ENCODE assay signal across 8 cellular contexts in genomic region chr7:133434246-133434865, GRCh38.
DNase-seq lines count a peak whose midpoint lies in the region; ATAC-seq and TF ChIP-seq lines count a peak whose summit lies in the region.

No MANE protein-coding gene starts in this region.

- no peak overlapping the region for H3K27ac ChIP-seq in H9 (ENCODE audit: insufficient read length, low read depth, low read length)
- no peak overlapping the region for H3K27ac ChIP-seq in foreskin keratinocyte
- no peak overlapping the region for H3K27ac ChIP-seq in testis

- WGBS in H9 (ENCODE audit: extremely low coverage, insufficient read length, low lambda C conversion rate): no CpG with 5 or more reads among the region's 3 CpGs
- WGBS in testis, 2 donors: 45 to 66% methylated on average over 3 of the region's 3 CpGs

- TF ChIP-seq CTCF in CD14-positive monocyte (IDR thresholded peaks at IDR 0.05): peak; percentile 30
- peak; percentile 72 for TF ChIP-seq CTCF in H9 (conservative IDR thresholded peaks at IDR 0.05)
- TF ChIP-seq CTCF in foreskin keratinocyte (conservative IDR thresholded peaks at IDR 0.05): peak; percentile 67
- TF ChIP-seq CTCF in testis (IDR thresholded peaks at IDR 0.05): peak in 2 of 3 experiments; percentile 9 to 27

- H3K9me3 Mint-ChIP-seq in CD14-positive monocyte (peaks cover 0 to 5% (median 0%) of the 10 kb centered on the region in 7 donors), H9 (peaks cover 0 to 9% of the 10 kb centered on the region in 2 experiments)
- no peaks in the 10 kb centered on the region for H3K9me3 Mint-ChIP-seq in activated T-helper 17 cell treated with anti-CD3 and anti-CD28 coated beads, Interleukin-2, amount 50 U/mL, for 72 hours

- H3K56ac ChIP-seq in H9 (ENCODE audit: insufficient read length, low read depth, low read length): no peak overlapping the region

- no peaks in the 10 kb centered on the region for H3K23me2 ChIP-seq in H9 (ENCODE audit: insufficient read length, low read depth, low read length, poor library complexity, severe bottlenecking)

- H3K9me3 ChIP-seq in H9 (ENCODE audit: control insufficient read depth, low read depth, low read length): no peaks in the 10 kb centered on the region
- no peaks in the 10 kb centered on the region for H3K9me3 ChIP-seq in testis

- intact Hi-C loops in CD14-positive monocyte (cut with micrococcal nuclease): loop anchor here in 1 of 2 donors (5.0 kb wide), 1 partner anchor 1117 kb away; no protein-coding TSS in a partner anchor
- intact Hi-C loops in testis (cut with DNase I; ENCODE audit: low total_unique reads): no loop called here

- H4K20me1 ChIP-seq in H9 (ENCODE audit: control insufficient read depth, insufficient read depth, insufficient read length): no peaks in the 10 kb centered on the region

- H4K8ac ChIP-seq in H9 (replicated peaks; ENCODE audit: insufficient read length, low read depth, low read length): no peak overlapping the region

- H3K36me3 ChIP-seq in testis (ENCODE audit: low read depth, missing control alignments): no peaks in the 10 kb centered on the region

- H2BK5ac ChIP-seq in H9 (ENCODE audit: insufficient read length, low read length): no peak overlapping the region

- no peak overlapping the region for H2AK5ac ChIP-seq in H9 (ENCODE audit: insufficient read length, low read length)

- no peak overlapping the region for H3K9ac ChIP-seq in H9 (ENCODE audit: extremely low read depth, insufficient read length, low read length)

- H3K4me1 ChIP-seq in H9 (ENCODE audit: insufficient read depth, low read length) (no peaks in the 10 kb centered on the region; the same call in 1 of the 2 replicates), foreskin keratinocyte (peaks cover 9% of the 10 kb centered on the region), testis (no peaks in the 10 kb centered on the region)

- no peak overlapping the region for H4K91ac ChIP-seq in H9 (ENCODE audit: insufficient read length, low read depth, low read length)

- no peak overlapping the region for H3T11ph ChIP-seq in H9 (ENCODE audit: low read length)

- DNase-seq in CD14-positive monocyte (ENCODE audit: low spot score): no peak
- DNase-seq in H9: no peak
- DNase-seq in RPMI8226: peak; percentile 15
- DNase-seq in foreskin keratinocyte: no peak
- no peak for DNase-seq in testis

- H3K27me3 ChIP-seq in H9 (ENCODE audit: insufficient read depth, low read length) (no peaks in the 10 kb centered on the region), foreskin keratinocyte (no peaks in the 10 kb centered on the region), testis (no peaks in the 10 kb centered on the region)

- peaks cover 0 to 2% (median 0%) of the 10 kb centered on the region in 3 donors for H3K27me3 Mint-ChIP-seq in CD14-positive monocyte (ENCODE audit: low read depth in 3 of 3)
- no peaks in the 10 kb centered on the region for H3K27me3 Mint-ChIP-seq in H9 (ENCODE audit: low read depth)
- no peaks in the 10 kb centered on the region for H3K27me3 Mint-ChIP-seq in activated T-helper 17 cell treated with anti-CD3 and anti-CD28 coated beads, Interleukin-2, amount 50 U/mL, for 72 hours

- H3K4me1 Mint-ChIP-seq in CD14-positive monocyte (peaks cover 6% of the 10 kb centered on the region), H9 (peaks cover 21 to 25% of the 10 kb centered on the region in 2 experiments)
- H3K4me1 Mint-ChIP-seq in activated T-helper 17 cell treated with anti-CD3 and anti-CD28 coated beads, Interleukin-2, amount 50 U/mL, for 72 hours: no peaks in the 10 kb centered on the region

- H3K14ac ChIP-seq in H9 (ENCODE audit: insufficient read depth, low read length): no peak overlapping the region

- no peaks in the 10 kb centered on the region for H3K79me1 ChIP-seq in H9 (ENCODE audit: insufficient read depth, low read depth, low read length, poor library complexity, severe bottlenecking)

- no peak overlapping the region for H3K4me2 ChIP-seq in H9 (ENCODE audit: insufficient read depth, insufficient read length, low read length)

- no peak overlapping the region for H2BK15ac ChIP-seq in H9 (ENCODE audit: low read depth, low read length)

- H2AFZ ChIP-seq in H9 (ENCODE audit: low read length): no peak overlapping the region

- H3K4ac ChIP-seq in H9 (ENCODE audit: low read depth, low read length): no peak overlapping the region

- H2BK20ac ChIP-seq in H9 (ENCODE audit: low read depth, low read length, poor library complexity, severe bottlenecking): no peak overlapping the region

- H2BK120ac ChIP-seq in H9 (ENCODE audit: low read depth, low read length, poor library complexity, severe bottlenecking): no peak overlapping the region

- no peaks in the 10 kb centered on the region for H3K79me2 ChIP-seq in H9 (ENCODE audit: insufficient read depth, low read length)

- no peak overlapping the region for H3K4me3 ChIP-seq in testis

- no peak overlapping the region for H3K18ac ChIP-seq in H9 (ENCODE audit: insufficient read length, low read depth, low read length)

- H3K23ac ChIP-seq in H9 (ENCODE audit: insufficient read length, low read depth, low read length): no peak overlapping the region

- no peak for ATAC-seq in foreskin keratinocyte
- no peak for ATAC-seq in activated T-helper 17 cell treated with anti-CD3 and anti-CD28 coated beads, Interleukin-2, amount 50 U/mL, for 72 hours (replicated peaks)
- ATAC-seq in HG02970 (IDR thresholded peaks at IDR 0.05; ENCODE audit: low FRiP score, unreplicated experiment): no peak
- no peak for ATAC-seq in GM21619 (IDR thresholded peaks at IDR 0.05; ENCODE audit: unreplicated experiment)

- H3K36me3 Mint-ChIP-seq in CD14-positive monocyte: peaks cover 0 to 3% of the 10 kb centered on the region in 2 donors
- H3K36me3 Mint-ChIP-seq in H9 (ENCODE audit: insufficient read depth in 1 of 3, low read depth in 3 of 3): peaks cover 8 to 15% (median 9%) of the 10 kb centered on the region in 3 experiments; a peak in 5 of 7 replicates
- no peaks in the 10 kb centered on the region for H3K36me3 Mint-ChIP-seq in activated T-helper 17 cell treated with anti-CD3 and anti-CD28 coated beads, Interleukin-2, amount 50 U/mL, for 72 hours (ENCODE audit: low read depth)

- H2BK12ac ChIP-seq in H9 (ENCODE audit: insufficient read length, low read depth, low read length): no peak overlapping the region

- no peak overlapping the region for H4K5ac ChIP-seq in H9 (ENCODE audit: insufficient read length, low read depth, low read length)

- H3K27ac Mint-ChIP-seq in CD14-positive monocyte: no peak overlapping the region
- no peak overlapping the region for H3K27ac Mint-ChIP-seq in H9
- H3K27ac Mint-ChIP-seq in activated T-helper 17 cell treated with anti-CD3 and anti-CD28 coated beads, Interleukin-2, amount 50 U/mL, for 72 hours: no peak overlapping the region

- H3K4me3 Mint-ChIP-seq in CD14-positive monocyte (no peak overlapping the region), H9 (no peak overlapping the region)
- no peak overlapping the region for H3K4me3 Mint-ChIP-seq in activated T-helper 17 cell treated with anti-CD3 and anti-CD28 coated beads, Interleukin-2, amount 50 U/mL, for 72 hours

- TF ChIP-seq POLR2A in testis (IDR thresholded peaks at IDR 0.05): no peak

Comparison
In these comparisons a context has a peak if more than half of its experiments do, and no peak if none do; other contexts are left out.
1. CTCF ChIP-seq: peak in every context shown above with its lines; median percentile 72 in H9; 67 in foreskin keratinocyte; 30 in CD14-positive monocyte; 18 in testis.